In the genomic region with DNA sequence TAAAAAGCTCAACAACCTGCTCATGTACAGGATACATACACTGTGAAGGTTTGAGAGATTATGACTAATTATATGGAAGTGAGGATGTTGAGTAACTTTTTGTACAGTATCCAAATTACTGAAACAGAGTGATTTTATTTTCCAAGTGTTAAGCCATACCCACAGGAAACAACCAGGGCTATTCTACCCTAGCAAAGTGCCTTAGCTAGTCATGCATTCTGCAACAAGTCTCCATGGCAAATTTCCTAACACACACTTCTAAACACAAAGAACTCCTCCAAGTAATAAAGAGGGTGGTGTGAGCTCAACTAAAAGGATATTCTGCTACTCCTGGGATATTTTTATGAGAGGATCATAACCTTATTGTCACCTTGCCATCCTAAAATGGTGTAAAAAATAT, we compare ENCODE assay signal across 13 cellular contexts. TPM values are rescaled to one million over a fixed set of nuclear protein-coding genes. Genes with fewer than 3 reads are reported as not detected.
A peak's percentile ranks its signal among the peaks of the same experiment; 100 is the strongest.
DNase-seq lines count a peak whose midpoint lies in the region; ATAC-seq and TF ChIP-seq lines count a peak whose summit lies in the region.
"Had no signal": no experiment of that assay in that cellular context is flagged by ENCODE, and none has a peak within 500 bp of the region (broad histone marks: within the 10 kb centered on the region; RNA-seq: fewer than 3 reads in every experiment).

No MANE protein-coding gene starts in this region.

- H3K9me1 ChIP-seq in IMR-90 (ENCODE audit: insufficient read depth, low read length) = no peaks in the 10 kb centered on the region

- TF ChIP-seq RAD21 in IMR-90 (IDR thresholded peaks at IDR 0.05; ENCODE audit: low read length) = no peak

- ATAC-seq in IMR-90 (ENCODE audit: low read depth) = no peak
- peak; percentile 28 for ATAC-seq in left lung
- ATAC-seq in GM18861 (IDR thresholded peaks at IDR 0.05; ENCODE audit: unreplicated experiment) = no peak
- no peak for ATAC-seq in CD4-positive, alpha-beta T cell (ENCODE audit: poor library complexity)

- dilution Hi-C loops in IMR-90 (cut with HindIII; ENCODE audit: low sequenced_read_pairs, unreplicated experiment) = no loop called here

- intact Hi-C loops in IMR-90 (cut with micrococcal nuclease) (no loop called here), left lung (cut with DNase I) (no loop called here)
- intact Hi-C loops in CD4-positive, alpha-beta T cell (cut with DNase I, micrococcal nuclease) = no loop called here

- H2AK9ac ChIP-seq in IMR-90 (replicated peaks; ENCODE audit: low read depth, low read length, poor library complexity) = no peak overlapping the region

- H2AK5ac ChIP-seq in IMR-90 (ENCODE audit: low read depth, low read length) = no peak overlapping the region

- H4K91ac ChIP-seq in IMR-90 (ENCODE audit: insufficient read depth, low read depth, low read length) = no peak overlapping the region

- H3K9me3 ChIP-seq in IMR-90 (ENCODE audit: control insufficient read depth, insufficient read depth, low read length) = no peaks in the 10 kb centered on the region
- H3K9me3 ChIP-seq in left lung = no peaks in the 10 kb centered on the region
- no peaks in the 10 kb centered on the region for H3K9me3 ChIP-seq in CD4-positive, alpha-beta T cell (ENCODE audit: control insufficient read depth, low read length)
- H3K9me3 ChIP-seq: Caco-2, neutrophil had no signal

- BruUV-seq in IMR-90 (replicated peaks; lab: Mats Ljungman, UMichigan) = no TSS peak

- peaks cover 5% of the 10 kb centered on the region for H3K79me2 ChIP-seq in ACC112 (ENCODE audit: control insufficient read depth, insufficient read depth, low read length, unreplicated experiment)

- H3K79me1 ChIP-seq in IMR-90 (ENCODE audit: low read depth in 1 of 2, low read length in 2 of 2) = peaks cover 18 to 20% of the 10 kb centered on the region in 2 experiments; a peak in 3 of 4 replicates

- H4K5ac ChIP-seq in IMR-90 (ENCODE audit: low read depth, low read length) = no peak overlapping the region

- no peak overlapping the region for H2BK120ac ChIP-seq in IMR-90 (ENCODE audit: low read depth, low read length)

- TF ChIP-seq POLR2A in IMR-90 (IDR thresholded peaks at IDR 0.05; ENCODE audit: low read depth, low read length) = no peak

- no peak overlapping the region for H2AFZ ChIP-seq in ACC112 (ENCODE audit: low read length, unreplicated experiment)
- no peak overlapping the region for H2AFZ ChIP-seq in IMR-90 (replicated peaks; ENCODE audit: low read length, poor library complexity)

- no peak overlapping the region for H3K27ac Mint-ChIP-seq in CD4-positive, alpha-beta T cell
- H3K27ac Mint-ChIP-seq: activated naive CD8-positive, alpha-beta T cell had no signal

- peak overlapping the region; percentile 78 for H3K27ac ChIP-seq in ACC112 (ENCODE audit: low read depth, low read length)
- H3K27ac ChIP-seq in IMR-90 (ENCODE audit: insufficient read depth, low read length) = no peak overlapping the region
- no peak overlapping the region for H3K27ac ChIP-seq in left lung
- H3K27ac ChIP-seq in CD4-positive, alpha-beta T cell (ENCODE audit: low read depth, low read length) = no peak overlapping the region
- H3K27ac ChIP-seq: neutrophil had no signal

- H3K4me1 ChIP-seq in ACC112 (ENCODE audit: control insufficient read depth, insufficient read depth, low read length, unreplicated experiment) (peaks cover 39% of the 10 kb centered on the region), IMR-90 (ENCODE audit: control insufficient read depth, insufficient read depth, low read length) (peaks cover 10% of the 10 kb centered on the region), left lung (peaks cover 5 to 10% of the 10 kb centered on the region in 2 donors)

- H3K23ac ChIP-seq in IMR-90 (ENCODE audit: low read depth, low read length) = no peak overlapping the region

- H3K56ac ChIP-seq in IMR-90 (ENCODE audit: extremely low read depth, insufficient read depth, low read length) = no peak overlapping the region

- no peak overlapping the region for H4K8ac ChIP-seq in IMR-90 (ENCODE audit: low read depth in 2 of 2, low read length in 2 of 2)

- no peak overlapping the region for H3K9ac ChIP-seq in IMR-90 (ENCODE audit: low read depth, low read length)

- in situ Hi-C loops in IMR-90 (cut with MboI; ENCODE audit: low sequenced_read_pairs) = loop anchor here (5.0 kb wide), 1 partner anchor 106 kb away; a partner anchor contains a TSS

- DNase-seq in IMR-90 (peak; percentile 53), cardiac fibroblast (ENCODE audit: low read depth in 2 of 2) (peak; percentile 92 to 96), left lung (no peak), iPS-NIHi7 (ENCODE audit: extremely low spot score) (no peak), DMS114 treated with DMSO at 0.1 percent for 48 hours (lab: John Stamatoyannopoulos, UW; ENCODE audit: unreplicated experiment) (no peak)
- no peak for DNase-seq in CD4-positive, alpha-beta T cell
- DNase-seq: Caco-2; stimulated activated naive CD4-positive, alpha-beta T cell treated with Interleukin-2 at 50 U/mL for 16 hours had no signal

- H3K4me2 ChIP-seq in IMR-90 (ENCODE audit: low read depth, low read length) = no peak overlapping the region

- no peak overlapping the region for H2BK20ac ChIP-seq in IMR-90 (ENCODE audit: low read depth, low read length)

- H2BK5ac ChIP-seq in IMR-90 (ENCODE audit: low read depth, low read length, poor library complexity, severe bottlenecking) = no peak overlapping the region

- H3K27me3 ChIP-seq in ACC112 (ENCODE audit: insufficient read depth, low read length) = no peaks in the 10 kb centered on the region
- no peaks in the 10 kb centered on the region for H3K27me3 ChIP-seq in IMR-90 (ENCODE audit: control insufficient read depth, insufficient read depth, low read length)
- H3K27me3 ChIP-seq in left lung = peaks cover 0 to 42% of the 10 kb centered on the region in 2 donors
- peaks cover 18% of the 10 kb centered on the region for H3K27me3 ChIP-seq in CD4-positive, alpha-beta T cell (ENCODE audit: control insufficient read depth, insufficient read depth, low read length)

- POLR2A ChIA-PET in IMR-90 (lab: Charles Lee; ENCODE audit: unreplicated experiment) = no interaction called here
- POLR2A ChIA-PET in CD4-positive, alpha-beta T cell (lab: Charles Lee) = no interaction called here

- H3K4me3 ChIP-seq in ACC112 (ENCODE audit: low read depth, low read length) (no peak overlapping the region), IMR-90 (ENCODE audit: insufficient read depth, low read depth, low read length) (no peak overlapping the region), cardiac fibroblast (replicated peaks in 1 of 2; ENCODE audit: low read depth in 2 of 2, low read length in 2 of 2) (no peak overlapping the region), left lung (no peak overlapping the region)

- CTCF ChIA-PET in IMR-90 (lab: Yijun Ruan, JAX) = no interaction called here
- CTCF ChIA-PET in CD4-positive, alpha-beta T cell (lab: Charles Lee) = no interaction called here

- H3K27me3 Mint-ChIP-seq in CD4-positive, alpha-beta T cell = peaks cover 46% of the 10 kb centered on the region

- H2BK15ac ChIP-seq in IMR-90 (ENCODE audit: low read depth, low read length) = no peak overlapping the region

- H3K36me3 ChIP-seq in ACC112 (ENCODE audit: insufficient read depth, low read length) (no peaks in the 10 kb centered on the region), IMR-90 (ENCODE audit: control insufficient read depth, insufficient read depth, low read length) (no peaks in the 10 kb centered on the region), left lung (no peaks in the 10 kb centered on the region)
- H3K36me3 ChIP-seq: neutrophil had no signal

- no peak overlapping the region for H3K14ac ChIP-seq in IMR-90 (replicated peaks; ENCODE audit: low read depth, low read length)

- no peak overlapping the region for H3K18ac ChIP-seq in IMR-90 (ENCODE audit: low read depth, low read length)

- peaks cover 4% of the 10 kb centered on the region for H3K36me3 Mint-ChIP-seq in CD4-positive, alpha-beta T cell (ENCODE audit: low read depth)
- H3K36me3 Mint-ChIP-seq: activated naive CD8-positive, alpha-beta T cell had no signal

- H3K4me1 Mint-ChIP-seq in CD4-positive, alpha-beta T cell (ENCODE audit: low read depth) = peaks cover 24% of the 10 kb centered on the region

- no peaks in the 10 kb centered on the region for H4K20me1 ChIP-seq in IMR-90 (ENCODE audit: insufficient read depth, low read length)

- no peak for TF ChIP-seq CTCF in IMR-90 (conservative IDR thresholded peaks at IDR 0.05; ENCODE audit: low read depth, low read length)
- TF ChIP-seq CTCF in cardiac fibroblast (IDR thresholded peaks at IDR 0.05; ENCODE audit: low read depth, low read length) = no peak
- no peak for TF ChIP-seq CTCF in left lung (IDR thresholded peaks at IDR 0.05)
- TF ChIP-seq CTCF in CD4-positive, alpha-beta T cell (IDR thresholded peaks at IDR 0.05) = no peak

- H3K9me3 Mint-ChIP-seq in CD4-positive, alpha-beta T cell = no peaks in the 10 kb centered on the region

- no peak overlapping the region for H3K4me3 Mint-ChIP-seq in CD4-positive, alpha-beta T cell
- H3K4me3 Mint-ChIP-seq: activated naive CD8-positive, alpha-beta T cell had no signal

- H3K4ac ChIP-seq in IMR-90 (ENCODE audit: low read depth, low read length) = no peak overlapping the region

TF ChIP-seq in IMR-90, 13 proteins besides CTCF, POLR2A, EP300 and RAD21:
- TF ChIP-seq RFX5 (IDR thresholded peaks at IDR 0.05; ENCODE audit: low read depth, low read length) (no peak), CEBPB (IDR thresholded peaks at IDR 0.05; ENCODE audit: low read depth, low read length) (peak; percentile 39; the same call in 1 of the 2 replicates)

RNA-seq across cellular contexts. Expression of a gene that starts 4.4 kb away (rescaled TPM):
- 6.8 and 8.1 TPM in 2 replicates for total RNA-seq in IMR-90 (2012; rRNA removed)
- polyA plus RNA-seq in IMR-90 (2012; rRNA removed) = 2.2 and 2.9 TPM in 2 replicates
- 0.85 and 0.88 TPM in 2 replicates for polyA plus RNA-seq in IMR-90 (2012; cell fraction: cytosol; rRNA removed)
- 2.3 and 9.8 TPM in 2 replicates for polyA plus RNA-seq in IMR-90 (2012; cell fraction: nucleus; rRNA removed; ENCODE audit: low replicate concordance)
- total RNA-seq in left lung = 1 to 10 TPM; 4.0 to 6.9 TPM
- total RNA-seq in CD4-positive, alpha-beta T cell = under 1 TPM; 0.69 to 0.87 TPM
- total RNA-seq: T-helper 1 cell treated with Interleukin-12 subunit alpha and Interleukin-12 subunit beta and Interleukin-4 antibody, amounts not matched to agents 30 ng/mL and 1 ng/mL, for 36 hours had no signal

RNA-seq across cellular contexts. Expression of a gene that starts 38.4 kb away (rescaled TPM):
- total RNA-seq in IMR-90 (2012; rRNA removed) (25.5 and 58.3 TPM in 2 replicates), left lung (10 to 100 TPM; 25.7 to 31.5 TPM)
- 7.4 and 12.2 TPM in 2 replicates for polyA plus RNA-seq in IMR-90 (2012; rRNA removed)
- 2.7 and 4.2 TPM in 2 replicates for polyA plus RNA-seq in IMR-90 (2012; cell fraction: cytosol; rRNA removed)
- 2.0 and 6.9 TPM in 2 replicates for polyA plus RNA-seq in IMR-90 (2012; cell fraction: nucleus; rRNA removed; ENCODE audit: low replicate concordance)
- 10 to 100 TPM; 27.1 to 27.6 TPM for total RNA-seq in CD4-positive, alpha-beta T cell

Comparison
In these comparisons a context has a peak if more than half of its experiments do, and no peak if none do; other contexts are left out.
1. DNase-seq: peak in IMR-90 (single experiment) and cardiac fibroblast (2 of 2); none in left lung (0 of 2), iPS-NIHi7 (single experiment), CD4-positive, alpha-beta T cell (0 of 10) and DMS114 treated with DMSO at 0.1 percent for 48 hours (single experiment).